Comparison of ENCODE assay signal across 9 cellular contexts in the genomic region with DNA sequence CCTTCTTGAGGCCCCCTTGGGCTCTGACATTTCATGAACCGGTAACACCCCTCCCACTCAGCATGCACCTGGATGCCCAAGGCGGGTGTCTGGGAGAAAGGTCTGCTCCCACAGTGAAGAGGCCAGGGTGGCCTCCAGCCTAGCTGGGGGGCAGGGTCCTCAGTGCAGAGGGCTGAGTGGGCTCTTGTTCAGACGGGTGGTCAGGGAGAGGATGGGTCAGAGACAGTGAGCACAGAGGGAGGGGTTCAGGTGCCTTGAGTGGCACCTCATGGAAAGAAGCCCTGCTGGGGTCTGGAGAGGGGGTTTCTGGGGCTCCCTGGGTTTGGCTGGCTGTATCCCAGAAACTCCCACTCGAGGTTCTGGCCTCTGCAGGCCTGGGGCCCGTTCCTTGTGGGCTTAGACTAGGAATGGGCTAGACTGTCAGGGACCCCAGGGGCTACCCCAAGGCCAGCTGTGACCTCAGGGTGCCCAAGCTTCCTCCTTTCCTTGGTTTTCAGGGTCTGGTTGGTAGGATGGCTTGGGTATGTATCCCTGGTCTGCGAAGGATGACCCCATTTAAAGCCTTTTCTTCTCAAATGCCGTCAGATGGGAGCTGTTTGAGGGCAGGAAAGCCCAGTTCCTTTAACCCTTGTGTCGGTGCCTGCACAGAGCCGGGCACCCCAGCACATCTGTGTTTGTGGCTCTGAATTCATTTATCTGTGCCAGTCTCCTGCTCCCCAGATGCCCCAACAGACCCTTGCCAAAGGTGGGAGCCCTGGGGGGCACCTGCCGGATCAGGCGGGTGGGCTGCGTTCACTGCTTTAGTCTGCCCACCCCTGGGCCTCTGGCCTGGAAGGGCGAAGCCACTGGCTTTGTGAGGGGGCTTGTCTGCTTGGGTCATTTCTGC. TPM values are rescaled to one million over a fixed set of nuclear protein-coding genes. Genes with fewer than 3 reads are reported as not detected.
DNase-seq lines count a peak whose midpoint lies in the region; TF ChIP-seq lines count a peak whose summit lies in the region.
"Had no signal": no experiment of that assay in that cellular context is flagged by ENCODE, and none has a peak within 500 bp of the region (broad histone marks: within the 10 kb centered on the region; RNA-seq: fewer than 3 reads in every experiment).

No MANE protein-coding gene starts in this region.

- intact Hi-C loops in left ventricle myocardium inferior (cut with micrococcal nuclease) = no loop called here

- H3K4me3 ChIP-seq in WERI-Rb-1 (ENCODE audit: low read depth, low read length) (peak overlapping the region; percentile 89), left ventricle myocardium inferior (peak overlapping the region; percentile 87), skin epidermis (peak overlapping the region in 6 of 7 experiments; percentile 34 to 85 (median 58))

- H3K9me3 ChIP-seq in WERI-Rb-1 (ENCODE audit: severe bottlenecking) (no peaks in the 10 kb centered on the region), left ventricle myocardium inferior (replicated peaks) (no peaks in the 10 kb centered on the region)

- in situ Hi-C loops in GM13977 (cut with MboI; ENCODE audit: low pct_unique_long_range_greater_than_20kb, low sequenced_read_pairs, unreplicated experiment) = no loop called here

- DNase-seq in GM13977 (ENCODE audit: low spot score) (peak; percentile 33), WERI-Rb-1 (no peak), left ventricle myocardium inferior (no peak)
- DNase-seq in activated CD4-positive, CD25-positive, alpha-beta regulatory T cell (lab: John Stamatoyannopoulos, UW) = no peak
- no peak for DNase-seq in central memory CD4-positive, alpha-beta T cell
- no peak for DNase-seq in NK-92 treated with Interleukin-12 subunit alpha and Interleukin-12 subunit beta, amount 100 ng/mL, for 24 hours (lab: John Stamatoyannopoulos, UW)
- DNase-seq in stimulated activated CD4-positive, alpha-beta T cell treated with anti-CD3 and anti-CD28 coated beads, Interleukin-12 subunit alpha, Interleukin-12 subunit beta, amount 100 ng/mL, for 4 hours = no peak
- DNase-seq: NCI-H1436 treated with DMSO at 0.1 percent for 48 hours had no signal

- peaks cover 28% of the 10 kb centered on the region for H3K4me1 ChIP-seq in left ventricle myocardium inferior

- no peaks in the 10 kb centered on the region for H3K27me3 ChIP-seq in WERI-Rb-1 (ENCODE audit: insufficient read depth, low read depth, severe bottlenecking)
- peaks cover 2% of the 10 kb centered on the region for H3K27me3 ChIP-seq in left ventricle myocardium inferior (ENCODE audit: low read depth)

- H3K36me3 ChIP-seq in WERI-Rb-1 (peaks cover 6% of the 10 kb centered on the region), left ventricle myocardium inferior (no peaks in the 10 kb centered on the region)

- H3K27ac ChIP-seq in WERI-Rb-1 = peak overlapping the region; percentile 41
- H3K27ac ChIP-seq in left ventricle myocardium inferior (replicated peaks) = peak overlapping the region; percentile 82
- peak overlapping the region in 18 of 21 experiments; percentile 27 to 91 (median 82) for H3K27ac ChIP-seq in skin epidermis

- TF ChIP-seq CTCF in GM13977 (IDR thresholded peaks at IDR 0.05; ENCODE audit: extremely low read depth, insufficient read depth, missing control alignments) (no peak), WERI-Rb-1 (IDR thresholded peaks at IDR 0.05; ENCODE audit: low read depth, low read length) (no peak), left ventricle myocardium inferior (IDR thresholded peaks at IDR 0.05; ENCODE audit: borderline replicate concordance) (no peak)

RNA-seq across cellular contexts. Expression of a gene that starts 1.3 kb away (rescaled TPM):
- total RNA-seq in left ventricle myocardium inferior = 37.7 TPM

RNA-seq across cellular contexts. Expression of a gene that starts 31.6 kb away (rescaled TPM):
- total RNA-seq in left ventricle myocardium inferior = 325 TPM

RNA-seq across cellular contexts. Expression of a gene that starts 48.5 kb away (rescaled TPM):
- total RNA-seq in left ventricle myocardium inferior = 19.4 TPM
